ENCODE assay signal across 1 cellular context in the genomic region with DNA sequence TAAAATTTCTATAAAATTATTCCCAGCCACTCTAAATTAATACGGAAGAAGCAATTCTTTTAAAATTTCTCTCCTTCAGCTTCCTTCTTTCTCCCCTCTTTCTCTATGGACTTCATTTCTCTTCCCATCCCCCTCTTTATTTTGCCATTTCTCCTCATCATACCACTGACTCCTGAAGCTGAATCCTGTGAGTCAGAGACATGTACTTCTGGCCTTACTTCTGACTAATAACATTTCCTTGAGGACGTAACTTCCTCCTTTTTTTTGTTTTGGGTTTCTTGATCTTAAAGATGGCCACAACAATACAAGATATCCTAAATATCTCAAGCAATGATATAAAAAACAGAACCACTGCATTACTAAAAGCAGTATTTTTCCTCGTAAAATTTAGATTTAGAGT.
TF ChIP-seq lines count a peak whose summit lies in the region.

No MANE protein-coding gene starts in this region.

TF ChIP-seq in IMR-90, 13 proteins besides CTCF, POLR2A, EP300 and RAD21:
- TF ChIP-seq RFX5 (IDR thresholded peaks at IDR 0.05; ENCODE audit: low read depth, low read length) (no peak), CEBPB (IDR thresholded peaks at IDR 0.05; ENCODE audit: low read depth, low read length) (0 out of 2 replicates have a peak, but pooled peaks have one; percentile 26), FOS (IDR thresholded peaks at IDR 0.05; ENCODE audit: low read depth, low read length) (peak; percentile 62)
